Comparison of ENCODE assay signal across 13 cellular contexts in genomic region chr5:62315376-62316049, GRCh38. TPM values are rescaled to one million over a fixed set of nuclear protein-coding genes. Genes with fewer than 3 reads are reported as not detected.
DNase-seq lines count a peak whose midpoint lies in the region; ATAC-seq and TF ChIP-seq lines count a peak whose summit lies in the region.
"Had no signal": no experiment of that assay in that cellular context is flagged by ENCODE, and none has a peak within 500 bp of the region (broad histone marks: within the 10 kb centered on the region; RNA-seq: fewer than 3 reads in every experiment).

No MANE protein-coding gene starts in this region.

- H3K4me2 ChIP-seq in Karpas-422 (ENCODE audit: low read depth, low read length, poor library complexity, severe bottlenecking) (no peak overlapping the region), PC-3 (ENCODE audit: low read length) (no peak overlapping the region)

- peak overlapping the region; percentile 10 for H3K27ac ChIP-seq in A673 (ENCODE audit: low read depth, low read length, poor library complexity, severe bottlenecking)
- no peak overlapping the region for H3K27ac ChIP-seq in Karpas-422 (ENCODE audit: low read length)
- no peak overlapping the region for H3K27ac ChIP-seq in PC-3 (ENCODE audit: low read length)
- H3K27ac ChIP-seq: right atrium auricular region had no signal

- DNase-seq in A673 (ENCODE audit: low spot score) (no peak), ELR (ENCODE audit: low read depth) (peak; percentile 28), activated B cell treated with CpG ODN at 0.5 μM for 24 hours (no peak), fibroblast of peridontal ligament (ENCODE audit: extremely low read depth) (peak; percentile 19), Karpas-422 (no peak), G401 (ENCODE audit: low spot score) (no peak), PC-3 (no peak), NCI-H345 (lab: John Stamatoyannopoulos, UW) (no peak)
- DNase-seq: activated CD8-positive, alpha-beta memory T cell treated with anti-CD3 and anti-CD28 coated beads, Interleukin-2, amount 50 U/mL, for 4 hours; NCI-H1092; NCI-H446 treated with DMSO at 0.1 percent for 48 hours had no signal

- H3K9ac ChIP-seq in Karpas-422 (ENCODE audit: low read length) (no peak overlapping the region), PC-3 (ENCODE audit: low read length) (no peak overlapping the region)

- H3K9me3 ChIP-seq in A673 (ENCODE audit: low read depth, low read length, poor library complexity, severe bottlenecking), result no peaks in the 10 kb centered on the region
- H3K9me3 ChIP-seq in Karpas-422 (ENCODE audit: low read length), result no peaks in the 10 kb centered on the region
- no peaks in the 10 kb centered on the region for H3K9me3 ChIP-seq in PC-3 (ENCODE audit: low read length)
- H3K9me3 ChIP-seq: right atrium auricular region had no signal

- H3K4me1 Mint-ChIP-seq in activated B cell treated with CpG ODN at 0.5 μM for 24 hours, result peaks cover 66% of the 10 kb centered on the region

- no peak overlapping the region for H3K4me3 ChIP-seq in A673 (ENCODE audit: low read depth, low read length, poor library complexity, severe bottlenecking)
- no peak overlapping the region for H3K4me3 ChIP-seq in Karpas-422 (ENCODE audit: low read length)
- no peak overlapping the region for H3K4me3 ChIP-seq in PC-3 (ENCODE audit: low read length)
- H3K4me3 ChIP-seq: right atrium auricular region had no signal

- no peaks in the 10 kb centered on the region for H3F3A ChIP-seq in PC-3 (ENCODE audit: low read length, unreplicated experiment)

- TF ChIP-seq CTCF in A673 (conservative IDR thresholded peaks at IDR 0.05; ENCODE audit: low read depth, low read length) (no peak), activated B cell treated with CpG ODN at 0.5 μM for 24 hours (IDR thresholded peaks at IDR 0.05) (no peak), PC-3 (conservative IDR thresholded peaks at IDR 0.05; ENCODE audit: low read depth, low read length) (no peak)

- H3K36me3 ChIP-seq in A673 (ENCODE audit: insufficient read depth, low read length, poor library complexity, severe bottlenecking) (no peaks in the 10 kb centered on the region), Karpas-422 (ENCODE audit: insufficient read depth, low read length) (peaks cover 7% of the 10 kb centered on the region; the same call in 1 of the 2 replicates), PC-3 (ENCODE audit: low read depth, low read length) (no peaks in the 10 kb centered on the region)
- H3K36me3 ChIP-seq: right atrium auricular region had no signal

- POLR2A ChIA-PET in A673 (lab: Charles Lee; ENCODE audit: low non-redundant PET) (no interaction called here), activated B cell treated with CpG ODN at 0.5 μM for 24 hours (lab: Charles Lee) (interaction anchor here (1.8 kb wide), 1 partner anchor 10 kb away, joined by 4 read pairs; the partner anchor contains the start of gene KIF2A), PC-3 (lab: Charles Lee; ENCODE audit: unreplicated experiment) (no interaction called here)

- BruUV-seq in A673 (replicated peaks; lab: Mats Ljungman, UMichigan) (no TSS peak), PC-3 (replicated peaks; lab: Mats Ljungman, UMichigan) (no TSS peak)

- H4K20me1 ChIP-seq in Karpas-422 (ENCODE audit: insufficient read depth, low read depth, low read length) (peaks cover 71% of the 10 kb centered on the region), PC-3 (ENCODE audit: low read length) (peaks cover 42% of the 10 kb centered on the region)

- peaks cover 100% of the 10 kb centered on the region for H3K79me2 ChIP-seq in Karpas-422 (ENCODE audit: low read length)
- peaks cover 96% of the 10 kb centered on the region for H3K79me2 ChIP-seq in PC-3 (ENCODE audit: low read length)

- in situ Hi-C loops in G401 (cut with HindIII; ENCODE audit: low sequenced_read_pairs), result no loop called here

- peaks cover 14% of the 10 kb centered on the region for H3K36me3 Mint-ChIP-seq in activated B cell treated with CpG ODN at 0.5 μM for 24 hours (ENCODE audit: low read depth)

- no peak overlapping the region for H3K4me3 Mint-ChIP-seq in activated B cell treated with CpG ODN at 0.5 μM for 24 hours
- H3K4me3 Mint-ChIP-seq: B cell had no signal

- intact Hi-C loops in A673 (cut with micrococcal nuclease; ENCODE audit: unreplicated experiment) (no loop called here), activated B cell treated with CpG ODN at 0.5 μM for 24 hours (cut with micrococcal nuclease) (no loop called here), PC-3 (cut with micrococcal nuclease) (no loop called here)

- CTCF ChIA-PET in A673 (lab: Charles Lee) (no interaction called here), activated B cell treated with CpG ODN at 0.5 μM for 24 hours (lab: Charles Lee) (no interaction called here), PC-3 (lab: Charles Lee) (no interaction called here)

- H3K27me3 Mint-ChIP-seq in activated B cell treated with CpG ODN at 0.5 μM for 24 hours, result no peaks in the 10 kb centered on the region
- H3K27me3 Mint-ChIP-seq: B cell had no signal

- H3K4me1 ChIP-seq in A673 (ENCODE audit: insufficient read depth, low read length, poor library complexity, severe bottlenecking), result no peaks in the 10 kb centered on the region
- peaks cover 12% of the 10 kb centered on the region for H3K4me1 ChIP-seq in Karpas-422 (ENCODE audit: low read length)
- H3K4me1 ChIP-seq in PC-3 (ENCODE audit: insufficient read depth, low read length), result peaks cover 24% of the 10 kb centered on the region

- H2AFZ ChIP-seq in Karpas-422 (ENCODE audit: low read length), result no peak overlapping the region
- no peak overlapping the region for H2AFZ ChIP-seq in PC-3 (ENCODE audit: low read length)

- H3K27me3 ChIP-seq in A673 (replicated peaks; ENCODE audit: insufficient read depth, low read depth, low read length, poor library complexity) (no peaks in the 10 kb centered on the region), Karpas-422 (ENCODE audit: low read length) (no peaks in the 10 kb centered on the region), PC-3 (ENCODE audit: low read length) (no peaks in the 10 kb centered on the region)
- H3K27me3 ChIP-seq: right atrium auricular region had no signal

- no peaks in the 10 kb centered on the region for H3K9me3 Mint-ChIP-seq in activated B cell treated with CpG ODN at 0.5 μM for 24 hours

- ATAC-seq in activated B cell treated with CpG ODN at 0.5 μM for 24 hours (ENCODE audit: low read depth) (no peak), PC-3 (no peak)

- peak overlapping the region; percentile 57 for H3K27ac Mint-ChIP-seq in activated B cell treated with CpG ODN at 0.5 μM for 24 hours
- H3K27ac Mint-ChIP-seq: B cell had no signal

- H3K9me2 ChIP-seq in Karpas-422 (replicated peaks; ENCODE audit: insufficient read depth, low read length), result no peaks in the 10 kb centered on the region
- no peaks in the 10 kb centered on the region for H3K9me2 ChIP-seq in PC-3 (replicated peaks; ENCODE audit: low read length)

RNA-seq across cellular contexts. Expression of gene KIF2A, which starts 9.5 kb away (rescaled TPM):
- total RNA-seq in A673 (2021), result 92.4 and 99.0 TPM in 2 replicates
- 42.6 and 45.9 TPM in 2 replicates for total RNA-seq in activated B cell treated with CpG ODN at 0.5 μM for 24 hours
- 58.5 and 81.8 TPM in 2 replicates for total RNA-seq in Karpas-422 (2014; rRNA removed; shearing (Covaris generic); ENCODE audit: low replicate concordance)
- total RNA-seq in G401 (2014; rRNA removed; shearing (Covaris generic)), result 37.9 and 62.8 TPM in 2 replicates
- total RNA-seq in PC-3 (2014; rRNA removed), result 19.0 and 26.4 TPM in 2 replicates

Comparison
In these comparisons a context has a peak if more than half of its experiments do, and no peak if none do; other contexts are left out.
1. DNase-seq: peak in ELR (single experiment) and fibroblast of peridontal ligament (single experiment); none in A673 (single experiment), activated B cell treated with CpG ODN at 0.5 μM for 24 hours (single experiment), Karpas-422 (single experiment), G401 (single experiment), PC-3 (single experiment) and NCI-H345 (single experiment).